Comparison of ENCODE assay signal across 11 cellular contexts in genomic region chr7:24788075-24788474, GRCh38. TPM values are rescaled to one million over a fixed set of nuclear protein-coding genes. Genes with fewer than 3 reads are reported as not detected.
DNase-seq lines count a peak whose midpoint lies in the region; ATAC-seq, FAIRE-seq and TF ChIP-seq lines count a peak whose summit lies in the region.
"Had no signal": no experiment of that assay in that cellular context is flagged by ENCODE, and none has a peak within 500 bp of the region (broad histone marks: within the 10 kb centered on the region; RNA-seq: fewer than 3 reads in every experiment).

No MANE protein-coding gene starts in this region.

- no peaks in the 10 kb centered on the region for H3K23me2 ChIP-seq in H9 (ENCODE audit: insufficient read length, low read depth, low read length, poor library complexity, severe bottlenecking)

- H3K9me1 ChIP-seq in K562 (ENCODE audit: control insufficient read depth, insufficient read depth, low read length): no peaks in the 10 kb centered on the region

- H3K4me2 ChIP-seq in H9 (ENCODE audit: insufficient read depth, insufficient read length, low read length): no peak overlapping the region
- H3K4me2 ChIP-seq in K562 (ENCODE audit: insufficient read depth, low read length): no peak overlapping the region

- WGBS in H9 (ENCODE audit: extremely low coverage, insufficient read length, low lambda C conversion rate): no CpG with 5 or more reads among the region's 9 CpGs
- 84% methylated on average over 9 of the region's 9 CpGs for WGBS in K562 (ENCODE audit: insufficient coverage, low coverage, missing lambda C conversion rate)
- 93 to 97% methylated on average over 9 of the region's 9 CpGs for WGBS in esophagus squamous epithelium, 2 donors

- H2BK5ac ChIP-seq in H9 (ENCODE audit: insufficient read length, low read length): no peak overlapping the region

- no peaks in the 10 kb centered on the region for H3K27me3 ChIP-seq in H9 (ENCODE audit: insufficient read depth, low read length)
- no peaks in the 10 kb centered on the region for H3K27me3 ChIP-seq in K562 (ENCODE audit: control insufficient read depth in 2 of 2, insufficient read depth in 2 of 2, low read length in 2 of 2)
- no peaks in the 10 kb centered on the region for H3K27me3 ChIP-seq in esophagus squamous epithelium

- BruUV-seq in K562 (replicated peaks; lab: Mats Ljungman, UMichigan): no TSS peak

- TF ChIP-seq POLR2A in K562 (conservative IDR thresholded peaks at IDR 0.05) (no peak), esophagus squamous epithelium (IDR thresholded peaks at IDR 0.05) (no peak)

- in situ Hi-C loops in K562 (cut with MboI): no loop called here

- peaks cover 6 to 16% (median 11%) of the 10 kb centered on the region in 7 donors for H3K9me3 Mint-ChIP-seq in CD14-positive monocyte
- peaks cover 31 to 38% of the 10 kb centered on the region in 2 experiments for H3K9me3 Mint-ChIP-seq in H9
- H3K9me3 Mint-ChIP-seq in nephron: peaks cover 15% of the 10 kb centered on the region

- no peaks in the 10 kb centered on the region for H3K9me3 ChIP-seq in H9 (ENCODE audit: control insufficient read depth, low read depth, low read length)
- H3K9me3 ChIP-seq in K562 (replicated peaks; ENCODE audit: control insufficient read depth, insufficient read depth, low read depth, low read length): peaks cover 9% of the 10 kb centered on the region
- no peaks in the 10 kb centered on the region for H3K9me3 ChIP-seq in esophagus squamous epithelium

- H3K36me3 ChIP-seq in K562 (ENCODE audit: control insufficient read depth, insufficient read depth, low read length): no peaks in the 10 kb centered on the region
- H3K36me3 ChIP-seq in esophagus squamous epithelium: no peaks in the 10 kb centered on the region

- no peak overlapping the region for H4K8ac ChIP-seq in H9 (replicated peaks; ENCODE audit: insufficient read length, low read depth, low read length)

- no peaks in the 10 kb centered on the region for H3K79me1 ChIP-seq in H9 (ENCODE audit: insufficient read depth, low read depth, low read length, poor library complexity, severe bottlenecking)

- no peak overlapping the region for H2BK12ac ChIP-seq in H9 (ENCODE audit: insufficient read length, low read depth, low read length)

- H3T11ph ChIP-seq in H9 (ENCODE audit: low read length): no peak overlapping the region

- H3K27me3 Mint-ChIP-seq in CD14-positive monocyte (ENCODE audit: low read depth in 3 of 3) (no peaks in the 10 kb centered on the region), H9 (ENCODE audit: low read depth) (peaks cover 2% of the 10 kb centered on the region), nephron (ENCODE audit: low read depth) (no peaks in the 10 kb centered on the region)
- H3K27me3 Mint-ChIP-seq: stimulated activated naive B cell treated with anti-CD40 and anti-IgM and Interleukin-4, amounts not matched to agents 10 μg/mL and 1 μg/mL and 100 μg/mL, for 72 hours had no signal

- H3K56ac ChIP-seq in H9 (ENCODE audit: insufficient read length, low read depth, low read length): no peak overlapping the region

- H2BK15ac ChIP-seq in H9 (ENCODE audit: low read depth, low read length): no peak overlapping the region

- H4K91ac ChIP-seq in H9 (ENCODE audit: insufficient read length, low read depth, low read length): no peak overlapping the region

- H3K18ac ChIP-seq in H9 (ENCODE audit: insufficient read length, low read depth, low read length): no peak overlapping the region

- intact Hi-C loops in CD14-positive monocyte (cut with micrococcal nuclease): loop anchor here in 1 of 2 donors (10.0 kb wide), 1 partner anchor 47 kb away; no protein-coding TSS in a partner anchor
- intact Hi-C loops in K562 (cut with micrococcal nuclease): no loop called here
- intact Hi-C loops in esophagus squamous epithelium (cut with DNase I): no loop called here

- POLR2A ChIA-PET in K562 (lab: Yijun Ruan, JAX): no interaction called here

- H3K79me2 ChIP-seq in H9 (ENCODE audit: insufficient read depth, low read length) (no peaks in the 10 kb centered on the region), K562 (ENCODE audit: control insufficient read depth, insufficient read depth, low read length) (peaks cover 23% of the 10 kb centered on the region; the same call in 2 of the 3 replicates)

- no peak for FAIRE-seq in K562 (lab: Jason Lieb, UNC)

- H3K36me3 Mint-ChIP-seq in CD14-positive monocyte (peaks cover 0 to 3% of the 10 kb centered on the region in 2 donors), H9 (ENCODE audit: insufficient read depth in 1 of 3, low read depth in 3 of 3) (peaks cover 19 to 30% (median 23%) of the 10 kb centered on the region in 3 experiments), nephron (ENCODE audit: low read depth) (no peaks in the 10 kb centered on the region)

- H3K4me1 Mint-ChIP-seq in CD14-positive monocyte: peaks cover 24% of the 10 kb centered on the region
- H3K4me1 Mint-ChIP-seq in H9: no peaks in the 10 kb centered on the region
- no peaks in the 10 kb centered on the region for H3K4me1 Mint-ChIP-seq in nephron

- H3K9ac ChIP-seq in H9 (ENCODE audit: extremely low read depth, insufficient read length, low read length) (no peak overlapping the region), K562 (ENCODE audit: insufficient read depth in 1 of 2, low read depth in 2 of 2, low read length in 2 of 2) (no peak overlapping the region)

- H3K23ac ChIP-seq in H9 (ENCODE audit: insufficient read length, low read depth, low read length): no peak overlapping the region

- no peak overlapping the region for H2BK20ac ChIP-seq in H9 (ENCODE audit: low read depth, low read length, poor library complexity, severe bottlenecking)

- no peak overlapping the region for H3K14ac ChIP-seq in H9 (ENCODE audit: insufficient read depth, low read length)

- H2AFZ ChIP-seq in H9 (ENCODE audit: low read length): no peak overlapping the region
- no peak overlapping the region for H2AFZ ChIP-seq in K562 (ENCODE audit: low read depth, low read length)

- H2AK5ac ChIP-seq in H9 (ENCODE audit: insufficient read length, low read length): no peak overlapping the region

- H3K4me3 Mint-ChIP-seq in CD14-positive monocyte: no peak overlapping the region
- no peak overlapping the region for H3K4me3 Mint-ChIP-seq in H9
- no peak overlapping the region for H3K4me3 Mint-ChIP-seq in nephron
- H3K4me3 Mint-ChIP-seq: stimulated activated naive B cell treated with anti-CD40 and anti-IgM and Interleukin-4, amounts not matched to agents 10 μg/mL and 1 μg/mL and 100 μg/mL, for 72 hours had no signal

- TF ChIP-seq EP300 in K562 (IDR thresholded peaks at IDR 0.05; ENCODE audit: low read length): no peak

- no peak for ATAC-seq in K562
- ATAC-seq in GM18870 (IDR thresholded peaks at IDR 0.05; ENCODE audit: unreplicated experiment): no peak
- ATAC-seq: stimulated activated naive B cell treated with anti-CD40 and anti-IgM and Interleukin-4, amounts not matched to agents 10 μg/mL and 1 μg/mL and 100 μg/mL, for 72 hours had no signal

- H3K4ac ChIP-seq in H9 (ENCODE audit: low read depth, low read length): no peak overlapping the region

- H3K27ac Mint-ChIP-seq in CD14-positive monocyte: peak overlapping the region in 6 of 7 donors; percentile 54 to 99 (median 98)
- no peak overlapping the region for H3K27ac Mint-ChIP-seq in H9
- no peak overlapping the region for H3K27ac Mint-ChIP-seq in nephron
- H3K27ac Mint-ChIP-seq: stimulated activated naive B cell treated with anti-CD40 and anti-IgM and Interleukin-4, amounts not matched to agents 10 μg/mL and 1 μg/mL and 100 μg/mL, for 72 hours had no signal

- no peak overlapping the region for H4K5ac ChIP-seq in H9 (ENCODE audit: insufficient read length, low read depth, low read length)

- no peak overlapping the region for H3K4me3 ChIP-seq in K562
- no peak overlapping the region for H3K4me3 ChIP-seq in esophagus squamous epithelium

- no peak overlapping the region for H2BK120ac ChIP-seq in H9 (ENCODE audit: low read depth, low read length, poor library complexity, severe bottlenecking)

- DNase-seq in CD14-positive monocyte (ENCODE audit: low spot score): no peak
- DNase-seq in H9: no peak
- DNase-seq in K562 (ENCODE audit: extremely low read depth in 1 of 4, low spot score in 3 of 4): no peak
- no peak for DNase-seq in 8988T
- DNase-seq in esophagus squamous epithelium (lab: John Stamatoyannopoulos, UW): no peak
- no peak for DNase-seq in nucleus accumbens (lab: John Stamatoyannopoulos, UW)
- DNase-seq: activated CD4-positive, alpha-beta T cell treated with anti-CD3 and anti-CD28 coated beads, Interleukin-2, amount 50 U/mL, for 48 hours; stimulated activated CD4-positive, alpha-beta T cell treated with anti-CD3 and anti-CD28 coated beads, Interleukin-2, amount 100 ng/mL, for 24 hours; stimulated activated naive B cell treated with anti-CD40 and anti-IgM and Interleukin-4, amounts not matched to agents 10 μg/mL and 1 μg/mL and 100 μg/mL, for 72 hours had no signal

- H4K20me1 ChIP-seq in H9 (ENCODE audit: control insufficient read depth, insufficient read depth, insufficient read length) (no peaks in the 10 kb centered on the region), K562 (replicated peaks; ENCODE audit: control insufficient read depth, insufficient read depth, low read length) (no peaks in the 10 kb centered on the region)

- H3K4me1 ChIP-seq in H9 (ENCODE audit: insufficient read depth, low read length) (no peaks in the 10 kb centered on the region), K562 (replicated peaks in 1 of 2; ENCODE audit: control insufficient read depth in 2 of 2, insufficient read depth in 2 of 2, low read length in 2 of 2) (no peaks in the 10 kb centered on the region), esophagus squamous epithelium (no peaks in the 10 kb centered on the region)

- CTCF ChIA-PET in K562 (lab: Yijun Ruan, JAX; ENCODE audit: low intra/inter-chr PET ratio): no interaction called here

- no peak for TF ChIP-seq RAD21 in K562 (CRISPR knock-in tag; conservative IDR thresholded peaks at IDR 0.05 in 1 of 2, IDR thresholded peaks at IDR 0.05 in 1 of 2)

- no peak overlapping the region for H3K27ac ChIP-seq in H9 (ENCODE audit: insufficient read length, low read depth, low read length)
- no peak overlapping the region for H3K27ac ChIP-seq in K562 (ENCODE audit: extremely low read depth, low read depth, low read length)
- H3K27ac ChIP-seq in esophagus squamous epithelium: no peak overlapping the region

- TF ChIP-seq CTCF in CD14-positive monocyte (IDR thresholded peaks at IDR 0.05) (peak; percentile 71), H9 (conservative IDR thresholded peaks at IDR 0.05) (peak; percentile 62), K562 (IDR thresholded peaks at IDR 0.05 in 2 of 3, conservative IDR thresholded peaks at IDR 0.05 in 1 of 3; ENCODE audit: insufficient read depth in 2 of 3, low read depth in 1 of 3, low read length in 3 of 3) (peak; percentile 12 to 67 (median 18); a peak in 3 of 6 replicates), nephron (IDR thresholded peaks at IDR 0.05; ENCODE audit: unreplicated experiment in 3 of 3) (peak in 2 of 3 experiments; percentile 10 to 28), esophagus squamous epithelium (IDR thresholded peaks at IDR 0.05) (no peak)

RNA-seq across cellular contexts. Expression of gene GSDME, which starts 30.8 kb away (rescaled TPM):
- polyA plus RNA-seq in CD14-positive monocyte (1 to 10 TPM in 1 of 2 donors, not detected in 1; 2.3 TPM), K562 (2011; rRNA removed) (1.9 and 16.7 TPM in 2 replicates), K562 (2014; fragmentation: Illumina TruSeq; extraction: Trizol) (0.42 and 0.84 TPM in 2 replicates), K562 (2014; fragmentation: Nextera tagmentation; extraction: Ambion mirVana) (under 1 TPM; 0.37 to 0.43 TPM), K562 (2014; rRNA removed) (1.3 and 2.1 TPM in 2 replicates)
- total RNA-seq in H9 (2021) (5.5 and 5.8 TPM in 2 replicates), K562 (2014; rRNA removed) (1.2 and 1.3 TPM in 2 replicates), K562 (2014; rRNA removed; fragmentation: Illumina TruSeq; extraction: Trizol) (0.55 and 0.61 TPM in 2 replicates), K562 (2015; rRNA removed; fragmentation: Illumina TruSeq; extraction: Trizol) (0.45 and 0.62 TPM in 2 replicates), K562 (2021) (0.67 and 1.1 TPM in 2 replicates), esophagus squamous epithelium (10 to 100 TPM in 2 of 4 donors, 1 to 10 TPM in 1, under 1 TPM in 1; 0.87 to 16.3 (median 10.4) TPM)
- total RNA-seq in K562 (2011; cell fraction: chromatin; rRNA removed; ENCODE audit: low replicate concordance): 5.0 and 5.6 TPM in 2 replicates
- total RNA-seq in K562 (2011; cell fraction: nucleolus; rRNA removed): 2.1 and 2.7 TPM in 2 replicates
- total RNA-seq in K562 (2011; cell fraction: nucleoplasm; rRNA removed): 3.8 and 4.4 TPM in 2 replicates
- 0.70 and 11.1 TPM in 2 replicates for polyA plus RNA-seq in K562 (2011; cell fraction: cytosol; rRNA removed)
- polyA plus RNA-seq in K562 (2011; cell fraction: nucleus; rRNA removed): 3.9 and 38.2 TPM in 2 replicates
- polyA plus RNA-seq in K562 (2012): 3.9 and 12.2 TPM in 2 replicates
- polyA minus RNA-seq in K562 (2011; rRNA and poly(A)+ RNA removed): 2.2 and 24.2 TPM in 2 replicates
- polyA minus RNA-seq in K562 (2011; cell fraction: cytosol; rRNA and poly(A)+ RNA removed): 0.95 and 7.7 TPM in 2 replicates
- 1.3 and 25.1 TPM in 2 replicates for polyA minus RNA-seq in K562 (2011; cell fraction: nucleus; rRNA and poly(A)+ RNA removed)

Comparison
In these comparisons a context has a peak if more than half of its experiments do, and no peak if none do; other contexts are left out.
1. H3K27ac Mint-ChIP-seq: peak in CD14-positive monocyte (6 of 7); none in H9 (0 of 3) and nephron (0 of 3).
2. CTCF ChIP-seq: peak in CD14-positive monocyte (single experiment), H9 (single experiment), K562 (3 of 3) and nephron (2 of 3); none in esophagus squamous epithelium (0 of 6).